1 cellular context compared by ENCODE assay signal in the genomic region with DNA sequence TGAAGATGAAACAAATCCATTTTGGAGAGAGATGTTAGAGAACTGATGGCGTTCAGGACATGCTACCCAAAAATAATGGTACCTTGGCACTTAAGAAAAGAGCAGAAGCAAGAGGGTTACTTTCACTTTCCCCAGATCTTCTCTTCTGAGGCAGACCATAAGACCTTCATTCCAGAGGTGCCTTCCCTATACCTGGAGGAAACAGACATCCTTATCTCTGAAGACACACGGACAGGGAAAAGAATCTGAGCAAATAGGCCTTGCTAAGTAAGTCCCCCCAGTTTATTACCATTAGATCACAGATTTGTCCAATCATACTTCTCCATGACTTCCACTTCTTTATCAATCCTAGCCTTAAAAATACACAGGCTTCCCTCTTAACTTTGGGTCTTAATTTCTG.
TF ChIP-seq lines count a peak whose summit lies in the region.

No MANE protein-coding gene starts in this region.

TF ChIP-seq in HCT116, 20 proteins besides CTCF, POLR2A, EP300 and RAD21 (continued from another document):
- TF ChIP-seq, protein P1, sequence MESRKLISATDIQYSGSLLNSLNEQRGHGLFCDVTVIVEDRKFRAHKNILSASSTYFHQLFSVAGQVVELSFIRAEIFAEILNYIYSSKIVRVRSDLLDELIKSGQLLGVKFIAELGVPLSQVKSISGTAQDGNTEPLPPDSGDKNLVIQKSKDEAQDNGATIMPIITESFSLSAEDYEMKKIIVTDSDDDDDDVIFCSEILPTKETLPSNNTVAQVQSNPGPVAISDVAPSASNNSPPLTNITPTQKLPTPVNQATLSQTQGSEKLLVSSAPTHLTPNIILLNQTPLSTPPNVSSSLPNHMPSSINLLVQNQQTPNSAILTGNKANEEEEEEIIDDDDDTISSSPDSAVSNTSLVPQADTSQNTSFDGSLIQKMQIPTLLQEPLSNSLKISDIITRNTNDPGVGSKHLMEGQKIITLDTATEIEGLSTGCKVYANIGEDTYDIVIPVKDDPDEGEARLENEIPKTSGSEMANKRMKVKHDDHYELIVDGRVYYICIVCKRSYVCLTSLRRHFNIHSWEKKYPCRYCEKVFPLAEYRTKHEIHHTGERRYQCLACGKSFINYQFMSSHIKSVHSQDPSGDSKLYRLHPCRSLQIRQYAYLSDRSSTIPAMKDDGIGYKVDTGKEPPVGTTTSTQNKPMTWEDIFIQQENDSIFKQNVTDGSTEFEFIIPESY (IDR thresholded peaks at IDR 0.05; ENCODE audit: extremely low read depth, insufficient replicate concordance, low read length): no peak
- no peak for TF ChIP-seq JUND (IDR thresholded peaks at IDR 0.05)
TF ChIP-seq in HCT116: peak in this region for 0.
